ENCODE assay signal across 1 cellular context in genomic region chr3:119507404-119507803, GRCh38.
TF ChIP-seq lines count a peak whose summit lies in the region.

No MANE protein-coding gene starts in this region.

TF ChIP-seq in GM12878, 131 proteins besides CTCF, POLR2A, EP300 and RAD21:
- TF ChIP-seq SMAD5 (IDR thresholded peaks at IDR 0.05; ENCODE audit: low read depth), result no peak
- no peak for TF ChIP-seq BRCA1 (IDR thresholded peaks at IDR 0.05; ENCODE audit: low read depth, low read length)
- TF ChIP-seq ZNF622 (IDR thresholded peaks at IDR 0.05), result no peak
- no peak for TF ChIP-seq JUNB (IDR thresholded peaks at IDR 0.05)
- no peak for TF ChIP-seq NR2C2 (IDR thresholded peaks at IDR 0.05; ENCODE audit: borderline replicate concordance, control insufficient read depth, insufficient read length, low read depth)
- no peak for TF ChIP-seq POLR2AphosphoS2 (IDR thresholded peaks at IDR 0.05; ENCODE audit: low read depth, low read length)
- no peak for TF ChIP-seq RCOR1 (conservative IDR thresholded peaks at IDR 0.05; ENCODE audit: low read depth, low read length)
- no peak for TF ChIP-seq ZBTB33 (IDR thresholded peaks at IDR 0.05)
